ENCODE assay signal across 19 cellular contexts in the genomic region with DNA sequence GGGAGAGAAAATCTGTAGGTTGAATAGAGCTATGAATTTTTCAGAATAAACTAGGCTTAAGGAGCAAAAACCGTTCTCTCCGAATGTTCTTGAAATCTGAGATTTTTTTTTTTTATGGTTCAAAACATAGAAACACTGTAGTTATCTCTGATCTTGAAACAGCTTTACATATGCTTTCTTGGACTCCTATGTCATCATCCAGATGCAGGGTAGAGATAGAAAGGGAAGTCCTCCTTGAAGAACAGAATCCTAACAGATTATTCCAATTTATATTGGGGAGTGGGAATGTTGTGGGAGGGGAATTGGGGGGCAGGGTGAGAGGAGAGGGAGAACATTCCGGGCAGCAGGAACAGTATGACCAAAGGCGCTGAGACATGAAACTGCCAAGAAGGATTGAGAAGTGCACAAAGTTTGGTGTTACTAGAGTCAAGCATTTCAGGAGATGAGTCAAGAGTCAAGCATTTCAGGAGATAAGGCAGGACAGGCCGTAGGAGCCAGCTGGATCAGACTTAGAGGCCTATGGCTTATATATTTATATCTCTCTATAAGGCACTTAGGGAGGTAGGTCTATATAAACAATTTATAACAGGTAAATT. TPM values are rescaled to one million over a fixed set of nuclear protein-coding genes. Genes with fewer than 3 reads are reported as not detected.
DNase-seq lines count a peak whose midpoint lies in the region; ATAC-seq and TF ChIP-seq lines count a peak whose summit lies in the region.
"Had no signal": no experiment of that assay in that cellular context is flagged by ENCODE, and none has a peak within 500 bp of the region (broad histone marks: within the 10 kb centered on the region; RNA-seq: fewer than 3 reads in every experiment).

No MANE protein-coding gene starts in this region.

- no peak overlapping the region for H3K27ac Mint-ChIP-seq in osteocyte (ENCODE audit: unreplicated experiment)
- no peak overlapping the region for H3K27ac Mint-ChIP-seq in progenitor cell of endocrine pancreas
- H3K27ac Mint-ChIP-seq: activated CD4-positive, alpha-beta memory T cell treated with anti-CD3 and anti-CD28 coated beads, Interleukin-2, amount 10 ng/mL, durations not matched to agents 7 days and 5 days; activated T-helper 17 cell treated with anti-CD3 and anti-CD28 coated beads, Interleukin-2, amount 50 U/mL, for 72 hours; naive thymus-derived CD4-positive, alpha-beta T cell; type B pancreatic cell had no signal

- no peak overlapping the region for H3K27ac ChIP-seq in PC-3 (ENCODE audit: low read length)
- no peak overlapping the region for H3K27ac ChIP-seq in left lung
- H3K27ac ChIP-seq: SJSA1 had no signal

- intact Hi-C loops in PC-3 (cut with micrococcal nuclease) = loop anchor here (5.0 kb wide), 1 partner anchor 51 kb away; no protein-coding TSS in a partner anchor
- intact Hi-C loops in left lung (cut with DNase I) = no loop called here

- H3K36me3 Mint-ChIP-seq in osteocyte (ENCODE audit: unreplicated experiment) (peaks cover 4% of the 10 kb centered on the region), progenitor cell of endocrine pancreas (ENCODE audit: insufficient read depth) (peaks cover 16% of the 10 kb centered on the region)

- H3K4me3 Mint-ChIP-seq in osteocyte (ENCODE audit: unreplicated experiment) (no peak overlapping the region), progenitor cell of endocrine pancreas (ENCODE audit: low read depth) (no peak overlapping the region)
- H3K4me3 Mint-ChIP-seq: activated CD4-positive, alpha-beta memory T cell treated with anti-CD3 and anti-CD28 coated beads, Interleukin-2, amount 10 ng/mL, durations not matched to agents 7 days and 5 days; activated T-helper 17 cell treated with anti-CD3 and anti-CD28 coated beads, Interleukin-2, amount 50 U/mL, for 72 hours; naive thymus-derived CD4-positive, alpha-beta T cell; type B pancreatic cell had no signal

- H3K27me3 ChIP-seq in PC-3 (ENCODE audit: low read length) (no peaks in the 10 kb centered on the region), left lung (no peaks in the 10 kb centered on the region)
- H3K27me3 ChIP-seq: BE2C had no signal

- H3F3A ChIP-seq in PC-3 (ENCODE audit: low read length, unreplicated experiment) = no peaks in the 10 kb centered on the region

- TF ChIP-seq CTCF in PC-3 (conservative IDR thresholded peaks at IDR 0.05; ENCODE audit: low read depth, low read length) (no peak), epithelial cell of esophagus (IDR thresholded peaks at IDR 0.05; ENCODE audit: insufficient read depth, low read depth, low read length, missing control alignments) (no peak), left lung (IDR thresholded peaks at IDR 0.05) (no peak), osteocyte (IDR thresholded peaks at IDR 0.05) (no peak), progenitor cell of endocrine pancreas (IDR thresholded peaks at IDR 0.05; ENCODE audit: unreplicated experiment) (no peak)

- POLR2A ChIA-PET in PC-3 (lab: Charles Lee; ENCODE audit: unreplicated experiment) = no interaction called here

- CTCF ChIA-PET in PC-3 (lab: Charles Lee) = no interaction called here

- H3K27me3 Mint-ChIP-seq in osteocyte (ENCODE audit: unreplicated experiment) = peaks cover 3% of the 10 kb centered on the region
- no peaks in the 10 kb centered on the region for H3K27me3 Mint-ChIP-seq in progenitor cell of endocrine pancreas
- H3K27me3 Mint-ChIP-seq: type B pancreatic cell had no signal

- H3K4me1 ChIP-seq in PC-3 (ENCODE audit: insufficient read depth, low read length) (peaks cover 26% of the 10 kb centered on the region), left lung (peaks cover 4 to 6% of the 10 kb centered on the region in 2 donors)
- H3K4me1 ChIP-seq: SJSA1 had no signal

- peak overlapping the region; percentile 38 for H3K4me2 ChIP-seq in PC-3 (ENCODE audit: low read length)

- H3K4me1 Mint-ChIP-seq in osteocyte (ENCODE audit: unreplicated experiment) (no peaks in the 10 kb centered on the region), progenitor cell of endocrine pancreas (ENCODE audit: low read depth) (peaks cover 41% of the 10 kb centered on the region)
- H3K4me1 Mint-ChIP-seq: activated CD4-positive, alpha-beta memory T cell treated with anti-CD3 and anti-CD28 coated beads, Interleukin-2, amount 10 ng/mL, durations not matched to agents 7 days and 5 days; activated T-helper 17 cell treated with anti-CD3 and anti-CD28 coated beads, Interleukin-2, amount 50 U/mL, for 72 hours; naive thymus-derived CD4-positive, alpha-beta T cell had no signal

- peaks cover 47% of the 10 kb centered on the region for H3K79me2 ChIP-seq in PC-3 (ENCODE audit: low read length)

- peak; percentile 28 for DNase-seq in ELF-1 (ENCODE audit: low read depth, low spot score)
- peak; percentile 71 for DNase-seq in PC-3
- peak; percentile 51 for DNase-seq in epithelial cell of esophagus (ENCODE audit: low read depth)
- DNase-seq in left lung = no peak
- DNase-seq in osteocyte (ENCODE audit: extremely low spot score, unreplicated experiment) = no peak
- no peak for DNase-seq in HUDEP-2 (lab: John Stamatoyannopoulos, UW; ENCODE audit: unreplicated experiment in 76 of 76)
- no peak for DNase-seq in progenitor cell of endocrine pancreas (ENCODE audit: low spot score, unreplicated experiment)
- DNase-seq: activated CD4-positive, alpha-beta memory T cell treated with anti-CD3 and anti-CD28 coated beads, Interleukin-2, amount 10 ng/mL, durations not matched to agents 7 days and 5 days; anterior cingulate cortex; BE2C; kidney; naive thymus-derived CD4-positive, alpha-beta T cell; NCI-H187 treated with DMSO at 0.1 percent for 48 hours; NCI-H82; stimulated activated CD4-positive, alpha-beta T cell treated with anti-CD3 and anti-CD28 coated beads, Interleukin-4, amount 100 ng/mL, for 1 hour had no signal

- H3K9ac ChIP-seq in PC-3 (ENCODE audit: low read length) = no peak overlapping the region

- no peaks in the 10 kb centered on the region for H3K9me2 ChIP-seq in PC-3 (replicated peaks; ENCODE audit: low read length)

- H3K4me3 ChIP-seq in PC-3 (ENCODE audit: low read length) (no peak overlapping the region), epithelial cell of esophagus (ENCODE audit: low read length) (no peak overlapping the region), left lung (no peak overlapping the region)
- H3K4me3 ChIP-seq: SJSA1 had no signal

- ATAC-seq in PC-3 (peak; percentile 91), left lung (peak; percentile 15), GM19452 (IDR thresholded peaks at IDR 0.05; ENCODE audit: unreplicated experiment) (no peak)
- ATAC-seq: activated T-helper 17 cell treated with anti-CD3 and anti-CD28 coated beads, Interleukin-2, amount 50 U/mL, for 72 hours; naive thymus-derived CD4-positive, alpha-beta T cell had no signal

- H4K20me1 ChIP-seq in PC-3 (ENCODE audit: low read length) = no peaks in the 10 kb centered on the region

- H2AFZ ChIP-seq in PC-3 (ENCODE audit: low read length) = no peak overlapping the region

- no TSS peak for BruUV-seq in PC-3 (replicated peaks; lab: Mats Ljungman, UMichigan)

- H3K36me3 ChIP-seq in PC-3 (ENCODE audit: low read depth, low read length) (no peaks in the 10 kb centered on the region), left lung (no peaks in the 10 kb centered on the region)
- H3K36me3 ChIP-seq: SJSA1 had no signal

- H3K9me3 Mint-ChIP-seq in osteocyte (ENCODE audit: unreplicated experiment) (no peaks in the 10 kb centered on the region), progenitor cell of endocrine pancreas (ENCODE audit: low read depth) (peaks cover 4% of the 10 kb centered on the region)
- H3K9me3 Mint-ChIP-seq: activated CD4-positive, alpha-beta memory T cell treated with anti-CD3 and anti-CD28 coated beads, Interleukin-2, amount 10 ng/mL, durations not matched to agents 7 days and 5 days; activated T-helper 17 cell treated with anti-CD3 and anti-CD28 coated beads, Interleukin-2, amount 50 U/mL, for 72 hours had no signal

- no peaks in the 10 kb centered on the region for H3K9me3 ChIP-seq in PC-3 (ENCODE audit: low read length)
- H3K9me3 ChIP-seq in left lung = no peaks in the 10 kb centered on the region
- H3K9me3 ChIP-seq: BE2C, SJSA1 had no signal

RNA-seq across cellular contexts. Expression of a gene that starts 21.9 kb away (rescaled TPM):
- total RNA-seq in PC-3 (2014; rRNA removed) = 7.3 and 11.5 TPM in 2 replicates
- 10 to 100 TPM; 10.9 to 30.8 TPM for total RNA-seq in left lung
- total RNA-seq in osteocyte = 4.4 and 8.0 TPM in 2 replicates
- total RNA-seq in progenitor cell of endocrine pancreas = 46.8 and 49.2 TPM in 2 replicates
- total RNA-seq: activated CD4-positive, alpha-beta memory T cell treated with anti-CD3 and anti-CD28 coated beads, Interleukin-2, amount 10 ng/mL, durations not matched to agents 7 days and 5 days; activated T-helper 17 cell treated with anti-CD3 and anti-CD28 coated beads, Interleukin-2, amount 50 U/mL, for 72 hours; SJSA1 had no signal

Comparison
In these comparisons a context has a peak if more than half of its experiments do, and no peak if none do; other contexts are left out.
1. DNase-seq: peak in ELF-1 (single experiment), PC-3 (single experiment) and epithelial cell of esophagus (single experiment); none in left lung (0 of 2), osteocyte (single experiment), HUDEP-2 (0 of 76) and progenitor cell of endocrine pancreas (single experiment).